Comparison of ENCODE assay signal across 11 cellular contexts in the genomic region with DNA sequence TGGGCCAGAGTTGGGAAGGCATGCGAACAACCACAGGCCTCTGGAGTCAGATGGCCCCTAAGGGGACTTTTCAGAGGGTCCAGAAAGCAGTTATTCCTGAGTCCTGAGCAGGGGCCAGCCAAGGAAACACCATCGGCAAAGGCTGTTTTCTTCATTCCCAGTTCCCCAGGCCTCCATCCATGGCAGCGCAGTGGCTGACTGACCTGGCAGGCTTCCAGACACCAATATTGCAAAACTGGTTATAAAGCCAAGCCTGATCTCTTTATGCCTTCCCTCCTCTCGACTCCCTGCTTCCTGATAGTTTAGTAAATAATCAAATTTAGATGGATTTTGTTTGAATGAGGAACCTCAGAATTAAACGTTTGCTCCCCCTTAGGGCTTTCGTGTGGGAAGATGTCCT.
DNase-seq lines count a peak whose midpoint lies in the region; ATAC-seq and TF ChIP-seq lines count a peak whose summit lies in the region.
"Had no signal": no experiment of that assay in that cellular context is flagged by ENCODE, and none has a peak within 500 bp of the region (broad histone marks: within the 10 kb centered on the region; RNA-seq: fewer than 3 reads in every experiment).

No MANE protein-coding gene starts in this region.

- peaks cover 5 to 11% (median 9%) of the 10 kb centered on the region in 11 experiments; a peak in 13 of 22 replicates for H3K9me3 ChIP-seq in BLaER1 treated with 17β-estradiol and CSF1 and Interleukin-3, amounts not matched to agents 10 nM and 100 nM (replicated peaks in 1 of 11)
- no peaks in the 10 kb centered on the region for H3K9me3 ChIP-seq in breast epithelium
- no peaks in the 10 kb centered on the region for H3K9me3 ChIP-seq in mucosa of descending colon

- intact Hi-C loops in breast epithelium (cut with DNase I; ENCODE audit: low total_unique reads): no loop called here
- intact Hi-C loops in mucosa of descending colon (cut with DNase I, micrococcal nuclease): no loop called here

- no peak for TF ChIP-seq POLR2A in breast epithelium (IDR thresholded peaks at IDR 0.05)

- H3K27ac Mint-ChIP-seq in activated CD8-positive, alpha-beta memory T cell treated with anti-CD3 and anti-CD28 coated beads, Interleukin-2, amount 10 ng/mL, durations not matched to agents 7 days and 5 days: no peak overlapping the region
- H3K27ac Mint-ChIP-seq: activated naive CD8-positive, alpha-beta T cell; naive B cell had no signal

- peaks cover 25% of the 10 kb centered on the region for H3K27me3 Mint-ChIP-seq in activated CD8-positive, alpha-beta memory T cell treated with anti-CD3 and anti-CD28 coated beads, Interleukin-2, amount 10 ng/mL, durations not matched to agents 7 days and 5 days
- H3K27me3 Mint-ChIP-seq: activated naive CD8-positive, alpha-beta T cell had no signal

- H4K20me1 ChIP-seq in BLaER1 treated with 17β-estradiol and CSF1 and Interleukin-3, amounts not matched to agents 10 nM and 100 nM: no peaks in the 10 kb centered on the region

- no peaks in the 10 kb centered on the region for H3K36me3 ChIP-seq in BLaER1 treated with 17β-estradiol and CSF1 and Interleukin-3, amounts not matched to agents 10 nM and 100 nM
- H3K36me3 ChIP-seq in breast epithelium: no peaks in the 10 kb centered on the region
- no peaks in the 10 kb centered on the region for H3K36me3 ChIP-seq in mucosa of descending colon (ENCODE audit: low read depth)

- no peaks in the 10 kb centered on the region for H3K4me1 Mint-ChIP-seq in activated CD8-positive, alpha-beta memory T cell treated with anti-CD3 and anti-CD28 coated beads, Interleukin-2, amount 10 ng/mL, durations not matched to agents 7 days and 5 days
- H3K4me1 Mint-ChIP-seq: naive B cell had no signal

- H3K36me3 Mint-ChIP-seq in activated CD8-positive, alpha-beta memory T cell treated with anti-CD3 and anti-CD28 coated beads, Interleukin-2, amount 10 ng/mL, durations not matched to agents 7 days and 5 days: no peaks in the 10 kb centered on the region
- H3K36me3 Mint-ChIP-seq: activated naive CD8-positive, alpha-beta T cell; naive B cell had no signal

- TF ChIP-seq CTCF in breast epithelium (IDR thresholded peaks at IDR 0.05): no peak
- no peak for TF ChIP-seq CTCF in mucosa of descending colon (IDR thresholded peaks at IDR 0.05)

- no peak overlapping the region for H3K4me3 ChIP-seq in BLaER1 treated with 17β-estradiol and CSF1 and Interleukin-3, amounts not matched to agents 10 nM and 100 nM
- H3K4me3 ChIP-seq in breast epithelium (no peak overlapping the region), mucosa of descending colon (no peak overlapping the region)

- H3K4me1 ChIP-seq in BLaER1 treated with 17β-estradiol and CSF1 and Interleukin-3, amounts not matched to agents 10 nM and 100 nM: peaks cover 9 to 27% (median 23%) of the 10 kb centered on the region in 10 experiments; a peak in 19 of 20 replicates
- H3K4me1 ChIP-seq in breast epithelium: no peaks in the 10 kb centered on the region
- H3K4me1 ChIP-seq in mucosa of descending colon (ENCODE audit: low read depth): no peaks in the 10 kb centered on the region

- H3K27ac ChIP-seq in BLaER1 treated with 17β-estradiol and CSF1 and Interleukin-3, amounts not matched to agents 10 nM and 100 nM: no peak overlapping the region
- peak overlapping the region in 1 of 2 donors; percentile 48 for H3K27ac ChIP-seq in breast epithelium

- DNase-seq in NCI-H128 (lab: John Stamatoyannopoulos, UW; ENCODE audit: unreplicated experiment) (peak; percentile 19), breast epithelium (ENCODE audit: low spot score in 2 of 2) (peak; percentile 61), mucosa of descending colon (peak; percentile 56 to 89 (median 69)), T-helper 9 cell (no peak)
- DNase-seq in activated CD8-positive, alpha-beta memory T cell treated with anti-CD3 and anti-CD28 coated beads, Interleukin-2, amount 10 ng/mL, durations not matched to agents 7 days and 5 days: no peak
- DNase-seq: DND-41, naive B cell had no signal

- ATAC-seq in mucosa of descending colon: peak; percentile 93
- ATAC-seq in HG03378 (IDR thresholded peaks at IDR 0.05; ENCODE audit: unreplicated experiment): no peak
- no peak for ATAC-seq in GM18511 (IDR thresholded peaks at IDR 0.05; ENCODE audit: unreplicated experiment)
- no peak for ATAC-seq in activated CD8-positive, alpha-beta memory T cell treated with anti-CD3 and anti-CD28 coated beads, Interleukin-2, amount 10 ng/mL, durations not matched to agents 7 days and 5 days

- no peak overlapping the region for H3K9ac ChIP-seq in BLaER1 treated with 17β-estradiol and CSF1 and Interleukin-3, amounts not matched to agents 10 nM and 100 nM

- H3K4me3 Mint-ChIP-seq in activated CD8-positive, alpha-beta memory T cell treated with anti-CD3 and anti-CD28 coated beads, Interleukin-2, amount 10 ng/mL, durations not matched to agents 7 days and 5 days: no peak overlapping the region
- H3K4me3 Mint-ChIP-seq: activated naive CD8-positive, alpha-beta T cell; naive B cell had no signal

- peak overlapping the region; percentile 3 to 68 (median 31); a peak in 20 of 22 replicates for H3K4me2 ChIP-seq in BLaER1 treated with 17β-estradiol and CSF1 and Interleukin-3, amounts not matched to agents 10 nM and 100 nM

- H3K9me3 Mint-ChIP-seq in activated CD8-positive, alpha-beta memory T cell treated with anti-CD3 and anti-CD28 coated beads, Interleukin-2, amount 10 ng/mL, durations not matched to agents 7 days and 5 days (ENCODE audit: low read depth): no peaks in the 10 kb centered on the region

- CTCF ChIA-PET in activated CD8-positive, alpha-beta memory T cell treated with anti-CD3 and anti-CD28 coated beads, Interleukin-2, amount 10 ng/mL, durations not matched to agents 7 days and 5 days (lab: Charles Lee): no interaction called here

- no peaks in the 10 kb centered on the region for H3K27me3 ChIP-seq in BLaER1 treated with 17β-estradiol and CSF1 and Interleukin-3, amounts not matched to agents 10 nM and 100 nM
- no peaks in the 10 kb centered on the region for H3K27me3 ChIP-seq in breast epithelium

Comparison
In these comparisons a context has a peak if more than half of its experiments do, and no peak if none do; other contexts are left out.
1. DNase-seq: peak in NCI-H128 (single experiment), breast epithelium (2 of 2) and mucosa of descending colon (3 of 3); none in activated CD8-positive, alpha-beta memory T cell treated with anti-CD3 and anti-CD28 coated beads, Interleukin-2, amount 10 ng/mL, durations not matched to agents 7 days and 5 days (single experiment) and T-helper 9 cell (single experiment).